Comparison of ENCODE assay signal across 2 cellular contexts in genomic region chr15:78811825-78812183, GRCh38.
A peak's percentile ranks its signal among the peaks of the same experiment; 100 is the strongest.
TF ChIP-seq lines count a peak whose summit lies in the region.

No MANE protein-coding gene starts in this region.

TF ChIP-seq in GM23338, 12 proteins besides CTCF, POLR2A, EP300 and RAD21:
- TF ChIP-seq, protein P1, sequence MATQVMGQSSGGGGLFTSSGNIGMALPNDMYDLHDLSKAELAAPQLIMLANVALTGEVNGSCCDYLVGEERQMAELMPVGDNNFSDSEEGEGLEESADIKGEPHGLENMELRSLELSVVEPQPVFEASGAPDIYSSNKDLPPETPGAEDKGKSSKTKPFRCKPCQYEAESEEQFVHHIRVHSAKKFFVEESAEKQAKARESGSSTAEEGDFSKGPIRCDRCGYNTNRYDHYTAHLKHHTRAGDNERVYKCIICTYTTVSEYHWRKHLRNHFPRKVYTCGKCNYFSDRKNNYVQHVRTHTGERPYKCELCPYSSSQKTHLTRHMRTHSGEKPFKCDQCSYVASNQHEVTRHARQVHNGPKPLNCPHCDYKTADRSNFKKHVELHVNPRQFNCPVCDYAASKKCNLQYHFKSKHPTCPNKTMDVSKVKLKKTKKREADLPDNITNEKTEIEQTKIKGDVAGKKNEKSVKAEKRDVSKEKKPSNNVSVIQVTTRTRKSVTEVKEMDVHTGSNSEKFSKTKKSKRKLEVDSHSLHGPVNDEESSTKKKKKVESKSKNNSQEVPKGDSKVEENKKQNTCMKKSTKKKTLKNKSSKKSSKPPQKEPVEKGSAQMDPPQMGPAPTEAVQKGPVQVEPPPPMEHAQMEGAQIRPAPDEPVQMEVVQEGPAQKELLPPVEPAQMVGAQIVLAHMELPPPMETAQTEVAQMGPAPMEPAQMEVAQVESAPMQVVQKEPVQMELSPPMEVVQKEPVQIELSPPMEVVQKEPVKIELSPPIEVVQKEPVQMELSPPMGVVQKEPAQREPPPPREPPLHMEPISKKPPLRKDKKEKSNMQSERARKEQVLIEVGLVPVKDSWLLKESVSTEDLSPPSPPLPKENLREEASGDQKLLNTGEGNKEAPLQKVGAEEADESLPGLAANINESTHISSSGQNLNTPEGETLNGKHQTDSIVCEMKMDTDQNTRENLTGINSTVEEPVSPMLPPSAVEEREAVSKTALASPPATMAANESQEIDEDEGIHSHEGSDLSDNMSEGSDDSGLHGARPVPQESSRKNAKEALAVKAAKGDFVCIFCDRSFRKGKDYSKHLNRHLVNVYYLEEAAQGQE (IDR thresholded peaks at IDR 0.05; ENCODE audit: unreplicated experiment) = no peak
- TF ChIP-seq STAT1 (IDR thresholded peaks at IDR 0.05; ENCODE audit: unreplicated experiment) = no peak
- no peak for TF ChIP-seq ETS1 (IDR thresholded peaks at IDR 0.05)
- no peak for TF ChIP-seq JUNB (IDR thresholded peaks at IDR 0.05; ENCODE audit: unreplicated experiment)
- no peak for TF ChIP-seq CREB1 (CRISPR knock-in tag; IDR thresholded peaks at IDR 0.05; ENCODE audit: low read depth)
- TF ChIP-seq POLR2AphosphoS5 (IDR thresholded peaks at IDR 0.05; ENCODE audit: low read depth) = 0 out of 2 replicates have a peak, but pooled peaks have one; percentile 0

TF ChIP-seq in SK-N-SH, 30 proteins besides CTCF, POLR2A, EP300 and RAD21 (continued from another document):
- TF ChIP-seq ZBTB33 (IDR thresholded peaks at IDR 0.05; ENCODE audit: borderline replicate concordance, low read depth) = no peak
- no peak for TF ChIP-seq NFIC (IDR thresholded peaks at IDR 0.05; ENCODE audit: borderline replicate concordance)
- TF ChIP-seq POLR2AphosphoS5 (IDR thresholded peaks at IDR 0.05; ENCODE audit: low read depth, low read length) = no peak
- TF ChIP-seq FOSL2 (IDR thresholded peaks at IDR 0.05; ENCODE audit: borderline replicate concordance, low read depth) = no peak
- TF ChIP-seq, protein P1 (IDR thresholded peaks at IDR 0.05; ENCODE audit: low read depth, low read length) = no peak
- no peak for TF ChIP-seq TCF12 (IDR thresholded peaks at IDR 0.05)
- TF ChIP-seq RCOR1 (IDR thresholded peaks at IDR 0.05; ENCODE audit: low read length) = no peak
- no peak for TF ChIP-seq RXRA (IDR thresholded peaks at IDR 0.05; ENCODE audit: borderline replicate concordance, low read depth)
- TF ChIP-seq MEF2A (IDR thresholded peaks at IDR 0.05; ENCODE audit: borderline replicate concordance, low read depth) = no peak
- no peak for TF ChIP-seq ELF1 (IDR thresholded peaks at IDR 0.05)
- no peak for TF ChIP-seq SMC3 (IDR thresholded peaks at IDR 0.05; ENCODE audit: low read depth, low read length)
- TF ChIP-seq USF2 (IDR thresholded peaks at IDR 0.05; ENCODE audit: borderline replicate concordance, low read depth, low read length) = no peak
- no peak for TF ChIP-seq FOXJ3 (CRISPR knock-in tag; IDR thresholded peaks at IDR 0.05)
